ENCODE assay signal across 9 cellular contexts in the genomic region with DNA sequence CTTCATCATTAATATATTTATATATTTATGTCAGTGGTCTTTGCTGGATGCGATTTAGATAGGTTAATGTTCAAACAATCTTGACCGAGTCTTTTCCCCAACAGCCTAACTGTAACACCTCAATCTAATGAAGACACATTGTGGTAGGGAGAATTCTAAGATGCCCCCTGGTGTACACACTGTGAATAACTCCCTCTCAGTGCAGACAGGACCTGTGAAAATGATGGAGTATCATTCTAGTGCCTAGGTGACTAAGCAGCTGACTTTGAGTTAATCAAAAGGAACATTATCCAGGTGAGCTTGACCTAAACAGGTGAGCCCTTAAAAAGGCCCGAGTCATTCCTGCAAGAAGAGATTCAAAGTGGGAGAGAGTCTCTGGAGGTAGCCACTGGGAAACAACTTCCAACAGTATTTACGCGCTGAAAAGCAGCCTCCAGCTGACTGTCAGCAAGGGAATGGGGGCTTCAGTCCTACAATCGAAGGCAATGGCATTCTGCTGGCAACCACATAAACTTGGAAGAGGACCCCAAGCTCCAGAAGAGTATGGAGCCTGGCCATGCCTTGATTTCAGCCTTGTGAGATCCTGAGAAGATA. TPM values are rescaled to one million over a fixed set of nuclear protein-coding genes. Genes with fewer than 3 reads are reported as not detected.
DNase-seq lines count a peak whose midpoint lies in the region; ATAC-seq and TF ChIP-seq lines count a peak whose summit lies in the region.
"Had no signal": no experiment of that assay in that cellular context is flagged by ENCODE, and none has a peak within 500 bp of the region (broad histone marks: within the 10 kb centered on the region; RNA-seq: fewer than 3 reads in every experiment).

No MANE protein-coding gene starts in this region.

- WGBS in liver = 45% methylated on average over 6 of the region's 6 CpGs

- ATAC-seq in activated CD4-positive, CD25-positive, alpha-beta regulatory T cell treated with anti-CD3 and anti-CD28 coated beads, Interleukin-2, amount 50 U/mL, for 24 hours = peak; percentile 79 to 88

- peaks cover 3 to 11% (median 5%) of the 10 kb centered on the region in 4 donors for H3K36me3 ChIP-seq in liver (ENCODE audit: control insufficient read depth in 4 of 4, insufficient read depth in 3 of 4, low read depth in 1 of 4, low read length in 3 of 4)

- no peak overlapping the region for H3K9ac ChIP-seq in liver (ENCODE audit: low read depth in 1 of 2, low read length in 2 of 2)
- H3K9ac ChIP-seq: BLaER1 had no signal

- TF ChIP-seq CTCF in coronary artery (IDR thresholded peaks at IDR 0.05) = peak; percentile 57
- peak; percentile 92 for TF ChIP-seq CTCF in liver (IDR thresholded peaks at IDR 0.05; ENCODE audit: low read depth, low read length, missing input control)

- DNase-seq in NCI-H1105 treated with DMSO at 0.1 percent for 48 hours (lab: John Stamatoyannopoulos, UW) (peak; percentile 36), NCI-H1105 (lab: John Stamatoyannopoulos, UW) (no peak), HEK293T (ENCODE audit: extremely low spot score) (peak; percentile 65), NCI-H2029 treated with DMSO at 0.1 percent for 48 hours (lab: John Stamatoyannopoulos, UW) (peak; percentile 2), coronary artery (ENCODE audit: low spot score) (no peak)
- DNase-seq in stimulated activated CD8-positive, alpha-beta memory T cell treated with anti-CD3 and anti-CD28 coated beads, Interleukin-4, amount 100 ng/mL, for 48 hours = peak; percentile 58

- H3K9me3 ChIP-seq in liver (ENCODE audit: control insufficient read depth in 4 of 4, low read length in 3 of 4) = no peaks in the 10 kb centered on the region
- H3K9me3 ChIP-seq: BLaER1 had no signal

- POLR2A ChIA-PET in HEK293T (lab: Yijun Ruan, JAX) = no interaction called here

- CTCF ChIA-PET in HEK293T (lab: Yijun Ruan, JAX) = interaction anchor here (1.2 kb wide), 1 partner anchor 168 kb away, joined by 3 read pairs; no protein-coding TSS in a partner anchor

- H3K27ac ChIP-seq in coronary artery (no peak overlapping the region), liver (ENCODE audit: low read depth in 1 of 2, low read length in 2 of 2) (no peak overlapping the region)
- H3K27ac ChIP-seq: BLaER1 had no signal

- TF ChIP-seq RAD21 in liver (IDR thresholded peaks at IDR 0.05) = peak; percentile 76 to 85

- no peaks in the 10 kb centered on the region for H3K27me3 ChIP-seq in liver (ENCODE audit: control insufficient read depth in 4 of 4, insufficient read depth in 4 of 4, low read length in 3 of 4)
- H3K27me3 ChIP-seq: BLaER1 had no signal

- H3K4me3 ChIP-seq in coronary artery = no peak overlapping the region
- H3K4me3 ChIP-seq in liver (ENCODE audit: low read depth in 1 of 3, low read length in 3 of 3) = no peak overlapping the region
- H3K4me3 ChIP-seq: BLaER1 had no signal

- no peaks in the 10 kb centered on the region for H3K4me1 ChIP-seq in liver (ENCODE audit: control insufficient read depth in 4 of 4, insufficient read depth in 4 of 4, low read length in 3 of 4)
- H3K4me1 ChIP-seq: BLaER1 had no signal

TF ChIP-seq in HEK293T, 16 proteins besides CTCF, POLR2A, EP300 and RAD21:
- TF ChIP-seq, protein P1, sequence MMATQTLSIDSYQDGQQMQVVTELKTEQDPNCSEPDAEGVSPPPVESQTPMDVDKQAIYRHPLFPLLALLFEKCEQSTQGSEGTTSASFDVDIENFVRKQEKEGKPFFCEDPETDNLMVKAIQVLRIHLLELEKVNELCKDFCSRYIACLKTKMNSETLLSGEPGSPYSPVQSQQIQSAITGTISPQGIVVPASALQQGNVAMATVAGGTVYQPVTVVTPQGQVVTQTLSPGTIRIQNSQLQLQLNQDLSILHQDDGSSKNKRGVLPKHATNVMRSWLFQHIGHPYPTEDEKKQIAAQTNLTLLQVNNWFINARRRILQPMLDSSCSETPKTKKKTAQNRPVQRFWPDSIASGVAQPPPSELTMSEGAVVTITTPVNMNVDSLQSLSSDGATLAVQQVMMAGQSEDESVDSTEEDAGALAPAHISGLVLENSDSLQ (IDR thresholded peaks at IDR 0.05) = peak; percentile 76
- no peak for TF ChIP-seq ELF4 (IDR thresholded peaks at IDR 0.05)

TF ChIP-seq in liver, 16 proteins besides CTCF, POLR2A, EP300 and RAD21:
- TF ChIP-seq FOXA1 (IDR thresholded peaks at IDR 0.05) (no peak), RXRA (IDR thresholded peaks at IDR 0.05) (no peak), EGR1 (IDR thresholded peaks at IDR 0.05; ENCODE audit: low read depth in 2 of 2) (no peak), SP1 (IDR thresholded peaks at IDR 0.05) (no peak), NR2F2 (IDR thresholded peaks at IDR 0.05) (no peak), YY1 (IDR thresholded peaks at IDR 0.05) (no peak), HNF4G (IDR thresholded peaks at IDR 0.05) (no peak)
- TF ChIP-seq, protein P2, sequence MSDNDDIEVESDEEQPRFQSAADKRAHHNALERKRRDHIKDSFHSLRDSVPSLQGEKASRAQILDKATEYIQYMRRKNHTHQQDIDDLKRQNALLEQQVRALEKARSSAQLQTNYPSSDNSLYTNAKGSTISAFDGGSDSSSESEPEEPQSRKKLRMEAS (IDR thresholded peaks at IDR 0.05) = no peak
- TF ChIP-seq, protein P3, sequence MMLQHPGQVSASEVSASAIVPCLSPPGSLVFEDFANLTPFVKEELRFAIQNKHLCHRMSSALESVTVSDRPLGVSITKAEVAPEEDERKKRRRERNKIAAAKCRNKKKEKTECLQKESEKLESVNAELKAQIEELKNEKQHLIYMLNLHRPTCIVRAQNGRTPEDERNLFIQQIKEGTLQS (IDR thresholded peaks at IDR 0.05) = no peak
- TF ChIP-seq, protein P4, sequence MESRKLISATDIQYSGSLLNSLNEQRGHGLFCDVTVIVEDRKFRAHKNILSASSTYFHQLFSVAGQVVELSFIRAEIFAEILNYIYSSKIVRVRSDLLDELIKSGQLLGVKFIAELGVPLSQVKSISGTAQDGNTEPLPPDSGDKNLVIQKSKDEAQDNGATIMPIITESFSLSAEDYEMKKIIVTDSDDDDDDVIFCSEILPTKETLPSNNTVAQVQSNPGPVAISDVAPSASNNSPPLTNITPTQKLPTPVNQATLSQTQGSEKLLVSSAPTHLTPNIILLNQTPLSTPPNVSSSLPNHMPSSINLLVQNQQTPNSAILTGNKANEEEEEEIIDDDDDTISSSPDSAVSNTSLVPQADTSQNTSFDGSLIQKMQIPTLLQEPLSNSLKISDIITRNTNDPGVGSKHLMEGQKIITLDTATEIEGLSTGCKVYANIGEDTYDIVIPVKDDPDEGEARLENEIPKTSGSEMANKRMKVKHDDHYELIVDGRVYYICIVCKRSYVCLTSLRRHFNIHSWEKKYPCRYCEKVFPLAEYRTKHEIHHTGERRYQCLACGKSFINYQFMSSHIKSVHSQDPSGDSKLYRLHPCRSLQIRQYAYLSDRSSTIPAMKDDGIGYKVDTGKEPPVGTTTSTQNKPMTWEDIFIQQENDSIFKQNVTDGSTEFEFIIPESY (IDR thresholded peaks at IDR 0.05) = no peak
- TF ChIP-seq, protein P5, sequence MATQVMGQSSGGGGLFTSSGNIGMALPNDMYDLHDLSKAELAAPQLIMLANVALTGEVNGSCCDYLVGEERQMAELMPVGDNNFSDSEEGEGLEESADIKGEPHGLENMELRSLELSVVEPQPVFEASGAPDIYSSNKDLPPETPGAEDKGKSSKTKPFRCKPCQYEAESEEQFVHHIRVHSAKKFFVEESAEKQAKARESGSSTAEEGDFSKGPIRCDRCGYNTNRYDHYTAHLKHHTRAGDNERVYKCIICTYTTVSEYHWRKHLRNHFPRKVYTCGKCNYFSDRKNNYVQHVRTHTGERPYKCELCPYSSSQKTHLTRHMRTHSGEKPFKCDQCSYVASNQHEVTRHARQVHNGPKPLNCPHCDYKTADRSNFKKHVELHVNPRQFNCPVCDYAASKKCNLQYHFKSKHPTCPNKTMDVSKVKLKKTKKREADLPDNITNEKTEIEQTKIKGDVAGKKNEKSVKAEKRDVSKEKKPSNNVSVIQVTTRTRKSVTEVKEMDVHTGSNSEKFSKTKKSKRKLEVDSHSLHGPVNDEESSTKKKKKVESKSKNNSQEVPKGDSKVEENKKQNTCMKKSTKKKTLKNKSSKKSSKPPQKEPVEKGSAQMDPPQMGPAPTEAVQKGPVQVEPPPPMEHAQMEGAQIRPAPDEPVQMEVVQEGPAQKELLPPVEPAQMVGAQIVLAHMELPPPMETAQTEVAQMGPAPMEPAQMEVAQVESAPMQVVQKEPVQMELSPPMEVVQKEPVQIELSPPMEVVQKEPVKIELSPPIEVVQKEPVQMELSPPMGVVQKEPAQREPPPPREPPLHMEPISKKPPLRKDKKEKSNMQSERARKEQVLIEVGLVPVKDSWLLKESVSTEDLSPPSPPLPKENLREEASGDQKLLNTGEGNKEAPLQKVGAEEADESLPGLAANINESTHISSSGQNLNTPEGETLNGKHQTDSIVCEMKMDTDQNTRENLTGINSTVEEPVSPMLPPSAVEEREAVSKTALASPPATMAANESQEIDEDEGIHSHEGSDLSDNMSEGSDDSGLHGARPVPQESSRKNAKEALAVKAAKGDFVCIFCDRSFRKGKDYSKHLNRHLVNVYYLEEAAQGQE (IDR thresholded peaks at IDR 0.05) = no peak
TF ChIP-seq in liver: peak in this region for 0.

RNA-seq across cellular contexts. Expression of a gene that starts 28.0 kb away (rescaled TPM):
- 10 to 100 TPM in 1 of 2 donors, 1 to 10 TPM in 1; 9.2 to 10.1 TPM for total RNA-seq in liver
- 1 to 10 TPM; 3.3 to 4.7 TPM for polyA plus RNA-seq in liver

RNA-seq across cellular contexts. Expression of a gene that starts 41.0 kb away (rescaled TPM):
- 10 to 100 TPM; 10.7 to 11.0 TPM for total RNA-seq in liver
- 1 to 10 TPM; 4.9 to 9.1 TPM for polyA plus RNA-seq in liver

Comparison
In these comparisons a context has a peak if more than half of its experiments do, and no peak if none do; other contexts are left out.
1. DNase-seq: peak in NCI-H1105 treated with DMSO at 0.1 percent for 48 hours (single experiment), HEK293T (single experiment), NCI-H2029 treated with DMSO at 0.1 percent for 48 hours (single experiment) and stimulated activated CD8-positive, alpha-beta memory T cell treated with anti-CD3 and anti-CD28 coated beads, Interleukin-4, amount 100 ng/mL, for 48 hours (single experiment); none in NCI-H1105 (single experiment) and coronary artery (single experiment).